24 cellular contexts compared by ENCODE assay signal in genomic region chr20:16096756-16097326, GRCh38.
A peak's percentile ranks its signal among the peaks of the same experiment; 100 is the strongest.
DNase-seq lines count a peak whose midpoint lies in the region; ATAC-seq, FAIRE-seq and TF ChIP-seq lines count a peak whose summit lies in the region.
"Had no signal": no experiment of that assay in that cellular context is flagged by ENCODE, and none has a peak within 500 bp of the region (broad histone marks: within the 10 kb centered on the region; RNA-seq: fewer than 3 reads in every experiment).

No MANE protein-coding gene starts in this region.

- H3K9me3 ChIP-seq in HepG2 (ENCODE audit: low read length) (peaks cover 16% of the 10 kb centered on the region; the same call in 1 of the 2 replicates), right lobe of liver (no peaks in the 10 kb centered on the region)

- no peak for TF ChIP-seq CTCF in HepG2 (CRISPR knock-in tag; IDR thresholded peaks at IDR 0.05)
- no peak for TF ChIP-seq CTCF in right lobe of liver (IDR thresholded peaks at IDR 0.05)

- 42% methylated on average over 4 of the region's 4 CpGs for WGBS in HepG2 (ENCODE audit: low lambda C conversion rate)
- 75% methylated on average over 4 of the region's 4 CpGs for WGBS in right lobe of liver (ENCODE audit: insufficient coverage, low coverage, low lambda C conversion rate, missing lambda C conversion rate)

- CTCF ChIA-PET in HepG2 (lab: Yijun Ruan, JAX; ENCODE audit: low intra/inter-chr PET ratio, low total read pairs) = no interaction called here

- intact Hi-C loops in HepG2 (cut with micrococcal nuclease; ENCODE audit: unreplicated experiment) (no loop called here), right lobe of liver (cut with DNase I) (no loop called here)

- BruUV-seq in HepG2 (replicated peaks; lab: Mats Ljungman, UMichigan) = no TSS peak

- H3K9ac ChIP-seq in HepG2 (ENCODE audit: insufficient read depth, low read depth, low read length) = no peak overlapping the region
- H3K9ac ChIP-seq: BLaER1 treated with 17β-estradiol and CSF1 and Interleukin-3, amounts not matched to agents 10 nM and 100 nM; GM23248 had no signal

- peak; percentile 11 for DNase-seq in DMS53 (lab: John Stamatoyannopoulos, UW)
- DNase-seq in DMS53 treated with DMSO at 0.1 percent for 48 hours (lab: John Stamatoyannopoulos, UW; ENCODE audit: unreplicated experiment) = no peak
- DNase-seq in HepG2 (ENCODE audit: low spot score) = no peak
- no peak for DNase-seq in right lobe of liver
- peak; percentile 31 for DNase-seq in NCI-H1105 (lab: John Stamatoyannopoulos, UW)
- peak; percentile 75 for DNase-seq in kidney tubule cell (ENCODE audit: low spot score)
- DNase-seq in amygdala (lab: John Stamatoyannopoulos, UW) = no peak
- no peak for DNase-seq in activated T-cell treated with anti-CD3 and anti-CD28 coated beads, Interleukin-2, amount 50 U/mL, for 4 hours
- DNase-seq: CD4-positive, alpha-beta T cell; CD8-positive, alpha-beta memory T cell; DMS 273 treated with DMSO at 0.1 percent for 48 hours; GF-D8; GM23248; H7; HCEC 1CT had no signal

- no peaks in the 10 kb centered on the region for H3K4me1 Mint-ChIP-seq in activated T-cell treated with anti-CD3 and anti-CD28 coated beads, Interleukin-2, amount 50 U/mL, for 4 hours (ENCODE audit: low read depth)
- H3K4me1 Mint-ChIP-seq: CD14-positive monocyte; CD8-positive, alpha-beta memory T cell had no signal

- H3K36me3 ChIP-seq in HepG2 (replicated peaks in 1 of 2; ENCODE audit: control insufficient read depth in 1 of 2, insufficient read depth in 2 of 2, low read length in 2 of 2) = no peaks in the 10 kb centered on the region
- no peaks in the 10 kb centered on the region for H3K36me3 ChIP-seq in right lobe of liver
- H3K36me3 ChIP-seq: BLaER1 treated with 17β-estradiol and CSF1 and Interleukin-3, amounts not matched to agents 10 nM and 100 nM had no signal

- in situ Hi-C loops in HepG2 (cut with HindIII; ENCODE audit: extremely low pct_ligation_motif_present, low pct_unique_long_range_greater_than_20kb) = no loop called here

- no peaks in the 10 kb centered on the region for H4K20me1 ChIP-seq in HepG2 (ENCODE audit: insufficient read depth, low read length)
- H4K20me1 ChIP-seq: BLaER1 treated with 17β-estradiol and CSF1 and Interleukin-3, amounts not matched to agents 10 nM and 100 nM had no signal

- H3K4me1 ChIP-seq in HepG2 (ENCODE audit: insufficient read depth, low read length) = peaks cover 31% of the 10 kb centered on the region
- peaks cover 0 to 29% (median 9%) of the 10 kb centered on the region in 4 donors for H3K4me1 ChIP-seq in right lobe of liver

- FAIRE-seq in HepG2 (lab: Jason Lieb, UNC) = no peak
- FAIRE-seq: A204.1, D721Med, GM12892, GM19239, H1 had no signal

- no peak overlapping the region for H3K4me3 Mint-ChIP-seq in activated T-cell treated with anti-CD3 and anti-CD28 coated beads, Interleukin-2, amount 50 U/mL, for 4 hours
- H3K4me3 Mint-ChIP-seq: B cell; CD14-positive monocyte; CD4-positive, alpha-beta T cell; CD8-positive, alpha-beta memory T cell had no signal

- ATAC-seq in HepG2 (no peak), right lobe of liver (no peak)
- ATAC-seq in activated T-cell treated with anti-CD3 and anti-CD28 coated beads, Interleukin-2, amount 50 U/mL, for 4 hours = no peak

- POLR2A ChIA-PET in HepG2 (lab: Yijun Ruan, JAX) = interaction anchor here (0.8 kb wide), 1 partner anchor 28 kb away, joined by 3 read pairs; no protein-coding TSS in a partner anchor

- H3K27me3 ChIP-seq in HepG2 (ENCODE audit: control insufficient read depth in 1 of 2, insufficient read depth in 2 of 2, low read length in 2 of 2) = no peaks in the 10 kb centered on the region
- no peaks in the 10 kb centered on the region for H3K27me3 ChIP-seq in right lobe of liver
- H3K27me3 ChIP-seq: BLaER1 treated with 17β-estradiol and CSF1 and Interleukin-3, amounts not matched to agents 10 nM and 100 nM had no signal

- no peaks in the 10 kb centered on the region for H3K27me3 Mint-ChIP-seq in activated T-cell treated with anti-CD3 and anti-CD28 coated beads, Interleukin-2, amount 50 U/mL, for 4 hours (ENCODE audit: low read depth)
- H3K27me3 Mint-ChIP-seq: B cell; CD4-positive, alpha-beta T cell had no signal

- H3K36me3 Mint-ChIP-seq in activated T-cell treated with anti-CD3 and anti-CD28 coated beads, Interleukin-2, amount 50 U/mL, for 4 hours (ENCODE audit: insufficient read depth) = no peaks in the 10 kb centered on the region
- H3K36me3 Mint-ChIP-seq: CD14-positive monocyte; CD8-positive, alpha-beta memory T cell had no signal

- TF ChIP-seq POLR2A in HepG2 (IDR thresholded peaks at IDR 0.05; ENCODE audit: insufficient read depth in 1 of 2, low read depth in 2 of 2, low read length in 2 of 2) (no peak), right lobe of liver (IDR thresholded peaks at IDR 0.05) (no peak)

- no peak overlapping the region for H2AFZ ChIP-seq in HepG2 (ENCODE audit: low read length)
- H2AFZ ChIP-seq: GM23248 had no signal

- H3K9me3 Mint-ChIP-seq in activated T-cell treated with anti-CD3 and anti-CD28 coated beads, Interleukin-2, amount 50 U/mL, for 4 hours = no peaks in the 10 kb centered on the region

- no peaks in the 10 kb centered on the region for H3K79me2 ChIP-seq in HepG2 (ENCODE audit: insufficient read depth, low read length)

- H3K4me3 ChIP-seq in HepG2 (replicated peaks in 1 of 3; ENCODE audit: insufficient read depth in 1 of 3, low read depth in 2 of 3, low read length in 3 of 3) (no peak overlapping the region), right lobe of liver (no peak overlapping the region)
- H3K4me3 ChIP-seq: BLaER1 treated with 17β-estradiol and CSF1 and Interleukin-3, amounts not matched to agents 10 nM and 100 nM; GM23248 had no signal

- no peak overlapping the region for H3K4me2 ChIP-seq in HepG2 (ENCODE audit: low read depth, low read length)

- no peak for TF ChIP-seq EP300 in HepG2 (IDR thresholded peaks at IDR 0.05; ENCODE audit: low read depth in 2 of 2, low read length in 2 of 2)
- no peak for TF ChIP-seq EP300 in HepG2 (CRISPR knock-in tag; IDR thresholded peaks at IDR 0.05; ENCODE audit: borderline replicate concordance)

- H3K27ac ChIP-seq in HepG2 (ENCODE audit: extremely low read length, insufficient read depth, low read length) (no peak overlapping the region), right lobe of liver (no peak overlapping the region)
- H3K27ac ChIP-seq: 22Rv1; BLaER1 treated with 17β-estradiol and CSF1 and Interleukin-3, amounts not matched to agents 10 nM and 100 nM; GM23248 had no signal

- no peak for TF ChIP-seq RAD21 in HepG2 (CRISPR knock-in tag; IDR thresholded peaks at IDR 0.05)

TF ChIP-seq in HepG2, 621 proteins besides CTCF, POLR2A, EP300 and RAD21 (continues in another document):
- no peak for TF ChIP-seq FOXO1 (CRISPR knock-in tag; IDR thresholded peaks at IDR 0.05)
- no peak for TF ChIP-seq THAP7 (CRISPR knock-in tag; IDR thresholded peaks at IDR 0.05)
- no peak for TF ChIP-seq PATZ1 (CRISPR knock-in tag; IDR thresholded peaks at IDR 0.05)
- peak; percentile 95 for TF ChIP-seq ATF7 (IDR thresholded peaks at IDR 0.05)
- TF ChIP-seq ATF7 (CRISPR knock-in tag; IDR thresholded peaks at IDR 0.05) = no peak
- TF ChIP-seq, protein P1, sequence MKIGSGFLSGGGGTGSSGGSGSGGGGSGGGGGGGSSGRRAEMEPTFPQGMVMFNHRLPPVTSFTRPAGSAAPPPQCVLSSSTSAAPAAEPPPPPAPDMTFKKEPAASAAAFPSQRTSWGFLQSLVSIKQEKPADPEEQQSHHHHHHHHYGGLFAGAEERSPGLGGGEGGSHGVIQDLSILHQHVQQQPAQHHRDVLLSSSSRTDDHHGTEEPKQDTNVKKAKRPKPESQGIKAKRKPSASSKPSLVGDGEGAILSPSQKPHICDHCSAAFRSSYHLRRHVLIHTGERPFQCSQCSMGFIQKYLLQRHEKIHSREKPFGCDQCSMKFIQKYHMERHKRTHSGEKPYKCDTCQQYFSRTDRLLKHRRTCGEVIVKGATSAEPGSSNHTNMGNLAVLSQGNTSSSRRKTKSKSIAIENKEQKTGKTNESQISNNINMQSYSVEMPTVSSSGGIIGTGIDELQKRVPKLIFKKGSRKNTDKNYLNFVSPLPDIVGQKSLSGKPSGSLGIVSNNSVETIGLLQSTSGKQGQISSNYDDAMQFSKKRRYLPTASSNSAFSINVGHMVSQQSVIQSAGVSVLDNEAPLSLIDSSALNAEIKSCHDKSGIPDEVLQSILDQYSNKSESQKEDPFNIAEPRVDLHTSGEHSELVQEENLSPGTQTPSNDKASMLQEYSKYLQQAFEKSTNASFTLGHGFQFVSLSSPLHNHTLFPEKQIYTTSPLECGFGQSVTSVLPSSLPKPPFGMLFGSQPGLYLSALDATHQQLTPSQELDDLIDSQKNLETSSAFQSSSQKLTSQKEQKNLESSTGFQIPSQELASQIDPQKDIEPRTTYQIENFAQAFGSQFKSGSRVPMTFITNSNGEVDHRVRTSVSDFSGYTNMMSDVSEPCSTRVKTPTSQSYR (CRISPR knock-in tag; IDR thresholded peaks at IDR 0.05; ENCODE audit: borderline replicate concordance) = no peak

Comparison
In these comparisons a context has a peak if more than half of its experiments do, and no peak if none do; other contexts are left out.
1. DNase-seq: peak in DMS53 (single experiment), NCI-H1105 (single experiment) and kidney tubule cell (single experiment); none in DMS53 treated with DMSO at 0.1 percent for 48 hours (single experiment), HepG2 (single experiment), right lobe of liver (0 of 3), amygdala (0 of 56) and activated T-cell treated with anti-CD3 and anti-CD28 coated beads, Interleukin-2, amount 50 U/mL, for 4 hours (single experiment).